In the genomic region with DNA sequence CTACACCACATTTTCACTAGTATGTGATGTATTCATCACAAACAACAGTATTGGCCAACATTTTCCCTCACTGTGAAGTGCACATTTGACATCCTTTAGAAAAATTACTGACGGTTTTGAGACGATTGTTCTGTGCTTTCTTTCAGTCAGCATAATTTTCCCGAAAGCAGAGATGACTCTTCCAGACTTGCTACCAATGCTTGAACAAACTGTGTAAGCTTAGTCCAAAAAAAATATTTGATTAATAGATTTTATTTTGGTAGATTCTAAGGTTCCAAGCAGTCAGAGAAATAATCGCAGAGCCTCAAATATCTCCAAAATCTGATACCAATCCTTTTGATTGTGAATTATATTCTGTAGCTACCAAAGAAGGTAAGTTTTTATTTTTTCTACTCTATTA, we compare ENCODE assay signal across 7 cellular contexts.
"Had no signal": no experiment of that assay in that cellular context is flagged by ENCODE, and none has a peak within 500 bp of the region (broad histone marks: within the 10 kb centered on the region; RNA-seq: fewer than 3 reads in every experiment).

No MANE protein-coding gene starts in this region.

- H3K27ac ChIP-seq: KMS-11 had no signal

- ATAC-seq: GM23338, HCT116 had no signal

- H3K4me3 Mint-ChIP-seq: GM23338, HFFc6, IgD-negative memory B cell had no signal

- H3K36me3 ChIP-seq: HAP-1 had no signal

- H3K9me3 ChIP-seq: HAP-1 had no signal

- H3K4me3 ChIP-seq: GM23338, HAP-1 had no signal

- H3K9ac ChIP-seq: KMS-11 had no signal

- H3K4me1 Mint-ChIP-seq: IgD-negative memory B cell had no signal

- H3K27ac Mint-ChIP-seq: GM23338, HFFc6, IgD-negative memory B cell had no signal

- DNase-seq: HFFc6, KBM-7 had no signal
